ENCODE assay signal across 9 cellular contexts in the genomic region with DNA sequence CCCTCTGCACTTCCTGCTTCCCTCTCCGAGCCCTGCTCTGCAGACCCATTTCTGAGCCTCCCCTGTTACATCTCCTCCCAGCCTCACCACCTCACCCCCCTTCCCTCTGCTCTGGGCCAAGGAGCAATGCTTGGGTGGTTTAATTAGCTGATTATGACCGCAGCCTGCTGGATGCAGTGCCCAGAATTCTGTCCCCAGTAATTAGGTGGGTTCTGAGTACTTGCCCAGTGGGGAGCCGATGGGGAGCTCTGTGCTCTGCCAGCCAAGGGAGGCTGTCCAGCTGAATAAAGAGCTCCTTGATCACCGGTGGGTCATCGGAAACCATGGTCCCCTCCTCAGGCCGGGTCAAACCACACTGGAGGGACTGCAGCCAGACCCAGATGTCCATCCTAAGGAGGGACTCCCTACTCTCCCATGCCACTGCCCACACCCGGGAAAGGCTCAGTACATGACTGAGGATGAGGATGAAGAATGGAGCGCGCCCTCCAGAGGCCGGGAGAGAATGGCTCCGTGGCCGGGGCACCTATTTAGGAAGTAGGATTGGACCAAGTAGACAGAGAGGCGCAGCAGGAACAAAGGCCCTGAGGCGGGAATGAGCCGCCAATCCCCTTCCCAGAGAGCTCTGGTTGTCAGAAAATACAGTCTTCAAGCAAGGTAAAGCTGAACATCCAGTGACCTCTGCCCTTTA. TPM values are rescaled to one million over a fixed set of nuclear protein-coding genes. Genes with fewer than 3 reads are reported as not detected.
DNase-seq lines count a peak whose midpoint lies in the region; ATAC-seq and TF ChIP-seq lines count a peak whose summit lies in the region.
"Had no signal": no experiment of that assay in that cellular context is flagged by ENCODE, and none has a peak within 500 bp of the region (broad histone marks: within the 10 kb centered on the region; RNA-seq: fewer than 3 reads in every experiment).

No MANE protein-coding gene starts in this region.

- H3K4me3 Mint-ChIP-seq in brain, result peak overlapping the region in 2 of 5 experiments; percentile 8 to 53
- H3K4me3 Mint-ChIP-seq in natural killer cell treated with Interleukin-12 subunit alpha and Interleukin-12 subunit beta and Interleukin-15 and Interleukin-18, amount 100 ng/mL, for 72 hours, result peak overlapping the region; percentile 78

- CTCF ChIA-PET in AG04450 (lab: Charles Lee), result interaction anchor here (1.0 kb wide), 1 partner anchor 43 kb away, joined by 4 read pairs; no protein-coding TSS in a partner anchor

- no peaks in the 10 kb centered on the region for H3K27me3 Mint-ChIP-seq in brain
- H3K27me3 Mint-ChIP-seq in natural killer cell treated with Interleukin-12 subunit alpha and Interleukin-12 subunit beta and Interleukin-15 and Interleukin-18, amount 100 ng/mL, for 72 hours, result no peaks in the 10 kb centered on the region

- peaks cover 96% of the 10 kb centered on the region for H3K4me1 Mint-ChIP-seq in brain
- H3K4me1 Mint-ChIP-seq in natural killer cell treated with Interleukin-12 subunit alpha and Interleukin-12 subunit beta and Interleukin-15 and Interleukin-18, amount 100 ng/mL, for 72 hours (ENCODE audit: low read depth in 2 of 2), result peaks cover 79 to 82% of the 10 kb centered on the region in 2 donors

- H3K27me3 ChIP-seq in AG04450 (ENCODE audit: control insufficient read depth, insufficient read depth, low read length), result no peaks in the 10 kb centered on the region
- no peaks in the 10 kb centered on the region for H3K27me3 ChIP-seq in HL-60 (ENCODE audit: insufficient read depth, poor library complexity, severe bottlenecking)

- TF ChIP-seq CTCF in AG04450 (IDR thresholded peaks at IDR 0.05; ENCODE audit: low read depth, low read length) (no peak), HL-60 (IDR thresholded peaks at IDR 0.05; ENCODE audit: insufficient read depth, low read length) (no peak), brain (conservative IDR thresholded peaks at IDR 0.05) (no peak)

- peak overlapping the region; percentile 87 to 95 (median 92) for H3K27ac Mint-ChIP-seq in brain
- H3K27ac Mint-ChIP-seq in natural killer cell treated with Interleukin-12 subunit alpha and Interleukin-12 subunit beta and Interleukin-15 and Interleukin-18, amount 100 ng/mL, for 72 hours, result peak overlapping the region; percentile 66 to 92

- H3K4me3 ChIP-seq in AG04450 (ENCODE audit: low read depth, low read length) (no peak overlapping the region), HL-60 (replicated peaks; ENCODE audit: insufficient read depth, low read length) (no peak overlapping the region)

- H3K9me3 Mint-ChIP-seq in brain, result no peaks in the 10 kb centered on the region
- no peaks in the 10 kb centered on the region for H3K9me3 Mint-ChIP-seq in natural killer cell treated with Interleukin-12 subunit alpha and Interleukin-12 subunit beta and Interleukin-15 and Interleukin-18, amount 100 ng/mL, for 72 hours

- no peaks in the 10 kb centered on the region for H3K9me3 ChIP-seq in AG04450 (ENCODE audit: control insufficient read depth, insufficient read depth, low read length)
- H3K9me3 ChIP-seq: SK-N-SH had no signal

- no peak for ATAC-seq in natural killer cell treated with Interleukin-12 subunit alpha and Interleukin-12 subunit beta and Interleukin-15 and Interleukin-18, amount 100 ng/mL, for 72 hours
- ATAC-seq in HG02973 (IDR thresholded peaks at IDR 0.05; ENCODE audit: unreplicated experiment), result no peak

- no peaks in the 10 kb centered on the region for H3K36me3 Mint-ChIP-seq in brain
- no peaks in the 10 kb centered on the region for H3K36me3 Mint-ChIP-seq in natural killer cell treated with Interleukin-12 subunit alpha and Interleukin-12 subunit beta and Interleukin-15 and Interleukin-18, amount 100 ng/mL, for 72 hours

- DNase-seq in AG04450 (ENCODE audit: low read depth, low spot score) (no peak), HL-60 (ENCODE audit: low read depth in 1 of 2, low spot score in 1 of 2) (no peak), dermis blood vessel endothelial cell (no peak), occipital lobe (lab: John Stamatoyannopoulos, UW) (no peak)
- peak; percentile 29 for DNase-seq in natural killer cell treated with Interleukin-12 subunit alpha and Interleukin-12 subunit beta and Interleukin-15 and Interleukin-18, amount 100 ng/mL, for 72 hours (ENCODE audit: low spot score)
- no peak for DNase-seq in effector CD8-positive, alpha-beta T cell (lab: John Stamatoyannopoulos, UW)
- DNase-seq: SK-N-SH had no signal

- POLR2A ChIA-PET in AG04450 (lab: Yijun Ruan, JAX), result interaction anchor here (1.5 kb wide), 1 partner anchor 12 kb away, joined by 4 read pairs; no protein-coding TSS in a partner anchor

- peak overlapping the region; percentile 11 for H3K27ac ChIP-seq in AG04450 (ENCODE audit: low read depth, low read length)
- peak overlapping the region; percentile 96 for H3K27ac ChIP-seq in HL-60 (replicated peaks)

RNA-seq across cellular contexts. Expression of gene ARRB1, which starts 9.1 kb away (rescaled TPM):
- polyA plus RNA-seq in AG04450 (2011; rRNA removed), result 36.9 and 43.8 TPM in 2 replicates
- polyA minus RNA-seq in AG04450 (2011; rRNA and poly(A)+ RNA removed), result 91.5 and 108 TPM in 2 replicates
- 24.8 TPM for polyA plus RNA-seq in brain (ENCODE audit: insufficient read depth, low read depth, low replicate concordance)
- 10 to 100 TPM; 47.8 to 54.5 TPM for total RNA-seq in natural killer cell treated with Interleukin-12 subunit alpha and Interleukin-12 subunit beta and Interleukin-15 and Interleukin-18, amount 100 ng/mL, for 72 hours
- 223 and 280 TPM in 2 replicates for total RNA-seq in dermis blood vessel endothelial cell
- total RNA-seq in occipital lobe, result 55.4 TPM

RNA-seq across cellular contexts. Expression of gene RPS3, which starts 56.9 kb away (rescaled TPM):
- polyA plus RNA-seq in AG04450 (2011; rRNA removed), result 2,915 and 3,250 TPM in 2 replicates
- 1,083 and 1,197 TPM in 2 replicates for polyA minus RNA-seq in AG04450 (2011; rRNA and poly(A)+ RNA removed)
- 3,030 TPM for polyA plus RNA-seq in brain (ENCODE audit: insufficient read depth, low read depth, low replicate concordance)
- 1,000 to 10,000 TPM; 2,083 to 2,343 TPM for total RNA-seq in natural killer cell treated with Interleukin-12 subunit alpha and Interleukin-12 subunit beta and Interleukin-15 and Interleukin-18, amount 100 ng/mL, for 72 hours
- total RNA-seq in dermis blood vessel endothelial cell, result 2,018 and 2,797 TPM in 2 replicates
- 1,342 TPM for total RNA-seq in occipital lobe
